ENCODE assay signal across 12 cellular contexts in genomic region chr15:50718700-50719125, GRCh38.
"Had no signal": no experiment of that assay in that cellular context is flagged by ENCODE, and none has a peak within 500 bp of the region (broad histone marks: within the 10 kb centered on the region; RNA-seq: fewer than 3 reads in every experiment).

No MANE protein-coding gene starts in this region.

- DNase-seq: activated CD4-positive, alpha-beta T cell treated with anti-CD3 and anti-CD28 coated beads, Interleukin-2, amount 50 U/mL, for 4 hours; activated naive CD4-positive, alpha-beta T cell treated with anti-CD3 and anti-CD28 coated beads for 36 hours; activated T-cell treated with anti-CD3 and anti-CD28 coated beads for 4 hours; islet precursor cell; lower lobe of right lung; ovary; stimulated activated CD4-positive, alpha-beta T cell treated with anti-CD3 and anti-CD28 coated beads, Interleukin-2, amount 100 ng/mL, for 48 hours; stimulated activated naive B cell treated with anti-CD40 and anti-IgM and Interleukin-4, amounts not matched to agents 10 μg/mL and 1 μg/mL and 100 μg/mL, for 72 hours; substantia nigra had no signal

- H3K4me1 ChIP-seq: lower lobe of right lung, tibial nerve had no signal

- H3K27ac ChIP-seq: lower lobe of right lung, ovary, tibial nerve had no signal

- ATAC-seq: lower lobe of right lung; stimulated activated naive B cell treated with anti-CD40 and anti-IgM and Interleukin-4, amounts not matched to agents 10 μg/mL and 1 μg/mL and 100 μg/mL, for 72 hours had no signal

- H3K4me1 Mint-ChIP-seq: mesothelial cell of epicardium; stimulated activated naive B cell treated with anti-CD40 and anti-IgM and Interleukin-4, amounts not matched to agents 10 μg/mL and 1 μg/mL and 100 μg/mL, for 72 hours had no signal

- H3K4me3 ChIP-seq: lower lobe of right lung, ovary, tibial nerve had no signal

- H3K9me3 Mint-ChIP-seq: activated naive CD4-positive, alpha-beta T cell treated with anti-CD3 and anti-CD28 coated beads for 36 hours; activated T-helper 2 cell treated with anti-CD3 and anti-CD28 coated beads, Interferon-gamma antibody, Interleukin-2, Interleukin-4, amounts not matched to agents 10 μg/mL and 5 μg/mL and 100 μg/mL, durations not matched to agents 14 hours and 24 hours and 36 hours; mesothelial cell of epicardium; stimulated activated naive B cell treated with anti-CD40 and anti-IgM and Interleukin-4, amounts not matched to agents 10 μg/mL and 1 μg/mL and 100 μg/mL, for 72 hours had no signal

- H3K27ac Mint-ChIP-seq: activated naive CD4-positive, alpha-beta T cell treated with anti-CD3 and anti-CD28 coated beads for 36 hours; activated T-helper 2 cell treated with anti-CD3 and anti-CD28 coated beads, Interferon-gamma antibody, Interleukin-2, Interleukin-4, amounts not matched to agents 10 μg/mL and 5 μg/mL and 100 μg/mL, durations not matched to agents 14 hours and 24 hours and 36 hours; mesothelial cell of epicardium; stimulated activated naive B cell treated with anti-CD40 and anti-IgM and Interleukin-4, amounts not matched to agents 10 μg/mL and 1 μg/mL and 100 μg/mL, for 72 hours had no signal

- H3K27me3 ChIP-seq: ovary, tibial nerve had no signal

- H3K36me3 ChIP-seq: ovary had no signal

- H3K4me3 Mint-ChIP-seq: activated naive CD4-positive, alpha-beta T cell treated with anti-CD3 and anti-CD28 coated beads for 36 hours; mesothelial cell of epicardium; stimulated activated naive B cell treated with anti-CD40 and anti-IgM and Interleukin-4, amounts not matched to agents 10 μg/mL and 1 μg/mL and 100 μg/mL, for 72 hours had no signal

- H3K9me3 ChIP-seq: lower lobe of right lung, ovary, tibial nerve had no signal
